In the genomic region with DNA sequence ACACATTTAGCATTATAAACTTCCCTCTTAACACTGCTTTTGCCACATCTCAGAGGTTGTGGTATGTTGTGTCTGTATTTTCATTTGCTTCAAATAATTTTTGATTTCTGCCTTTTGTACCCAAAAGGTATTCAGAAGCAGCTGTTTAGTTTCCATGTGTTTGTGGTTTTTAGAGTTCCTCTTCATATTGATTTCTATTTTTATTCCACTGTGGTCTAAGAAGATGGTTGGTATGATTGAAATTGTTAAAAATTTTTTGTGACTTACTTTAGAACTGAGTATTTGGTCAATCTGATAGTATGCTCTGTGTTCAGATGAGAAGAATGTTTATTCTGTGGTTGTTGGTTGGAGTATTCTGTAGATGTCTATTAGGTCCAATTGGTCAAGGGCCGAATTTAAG, we compare ENCODE assay signal across 24 cellular contexts.
DNase-seq lines count a peak whose midpoint lies in the region; ATAC-seq and TF ChIP-seq lines count a peak whose summit lies in the region.
"Had no signal": no experiment of that assay in that cellular context is flagged by ENCODE, and none has a peak within 500 bp of the region (broad histone marks: within the 10 kb centered on the region; RNA-seq: fewer than 3 reads in every experiment).

No MANE protein-coding gene starts in this region.

- H3K27ac Mint-ChIP-seq in activated CD4-positive, alpha-beta T cell treated with anti-CD3 and anti-CD28 coated beads, Interleukin-2, amount 10 ng/mL, durations not matched to agents 24 days and 14 days, result peak overlapping the region; percentile 37
- H3K27ac Mint-ChIP-seq in activated B cell treated with CpG ODN at 0.5 μM for 24 hours (no peak overlapping the region), osteocyte (ENCODE audit: unreplicated experiment) (no peak overlapping the region)
- no peak overlapping the region for H3K27ac Mint-ChIP-seq in stimulated activated naive B cell treated with anti-CD40 and anti-IgM and Interleukin-4, amounts not matched to agents 10 μg/mL and 1 μg/mL and 100 μg/mL, for 72 hours
- H3K27ac Mint-ChIP-seq: CD4-positive, CD25-positive, alpha-beta regulatory T cell; GM23338 had no signal

- no peak overlapping the region for H3K4me3 Mint-ChIP-seq in activated CD4-positive, alpha-beta T cell treated with anti-CD3 and anti-CD28 coated beads, Interleukin-2, amount 10 ng/mL, durations not matched to agents 24 days and 14 days
- peak overlapping the region; percentile 35 for H3K4me3 Mint-ChIP-seq in activated B cell treated with CpG ODN at 0.5 μM for 24 hours
- no peak overlapping the region for H3K4me3 Mint-ChIP-seq in stimulated activated naive B cell treated with anti-CD40 and anti-IgM and Interleukin-4, amounts not matched to agents 10 μg/mL and 1 μg/mL and 100 μg/mL, for 72 hours
- H3K4me3 Mint-ChIP-seq in osteocyte (ENCODE audit: unreplicated experiment), result no peak overlapping the region
- H3K4me3 Mint-ChIP-seq: CD4-positive, CD25-positive, alpha-beta regulatory T cell; GM23338 had no signal

- peaks cover 2% of the 10 kb centered on the region for H3K27me3 Mint-ChIP-seq in activated CD4-positive, alpha-beta T cell treated with anti-CD3 and anti-CD28 coated beads, Interleukin-2, amount 10 ng/mL, durations not matched to agents 24 days and 14 days
- H3K27me3 Mint-ChIP-seq in activated B cell treated with CpG ODN at 0.5 μM for 24 hours (no peaks in the 10 kb centered on the region), osteocyte (ENCODE audit: unreplicated experiment) (peaks cover 48% of the 10 kb centered on the region)
- no peaks in the 10 kb centered on the region for H3K27me3 Mint-ChIP-seq in stimulated activated naive B cell treated with anti-CD40 and anti-IgM and Interleukin-4, amounts not matched to agents 10 μg/mL and 1 μg/mL and 100 μg/mL, for 72 hours

- peak overlapping the region; percentile 44 for H3K4me2 ChIP-seq in MM.1S (ENCODE audit: low read depth, low read length)
- H3K4me2 ChIP-seq: GM23338, SK-N-SH had no signal

- peaks cover 10% of the 10 kb centered on the region; the same call in 1 of the 2 replicates for H3F3A ChIP-seq in MM.1S (ENCODE audit: insufficient read depth, low read length)

- H3K9ac ChIP-seq in MM.1S (ENCODE audit: low read length), result no peak overlapping the region
- H3K9ac ChIP-seq: SK-N-SH had no signal

- H3K36me3 ChIP-seq in MM.1S (replicated peaks; ENCODE audit: insufficient read depth, low read length), result no peaks in the 10 kb centered on the region
- H3K36me3 ChIP-seq: BE2C had no signal

- ATAC-seq in activated B cell treated with CpG ODN at 0.5 μM for 24 hours (ENCODE audit: low read depth), result no peak
- ATAC-seq in stimulated activated naive B cell treated with anti-CD40 and anti-IgM and Interleukin-4, amounts not matched to agents 10 μg/mL and 1 μg/mL and 100 μg/mL, for 72 hours (replicated peaks), result peak; percentile 33 to 57
- no peak for ATAC-seq in left colon
- ATAC-seq: GM23338, PC-3 had no signal

- POLR2A ChIA-PET in activated B cell treated with CpG ODN at 0.5 μM for 24 hours (lab: Charles Lee), result no interaction called here

- CTCF ChIA-PET in activated B cell treated with CpG ODN at 0.5 μM for 24 hours (lab: Charles Lee), result no interaction called here

- no peaks in the 10 kb centered on the region for H3K9me2 ChIP-seq in MM.1S (replicated peaks; ENCODE audit: insufficient read depth, low read length)
- H3K9me2 ChIP-seq: SK-N-SH had no signal

- no peak for DNase-seq in activated CD4-positive, alpha-beta T cell treated with anti-CD3 and anti-CD28 coated beads, Interleukin-2, amount 10 ng/mL, durations not matched to agents 24 days and 14 days
- DNase-seq in activated CD4-positive, alpha-beta T cell treated with anti-CD3 and anti-CD28 coated beads, Interleukin-2, amount 50 U/mL, for 48 hours, result no peak
- DNase-seq in MM.1S (peak; percentile 54), activated B cell treated with CpG ODN at 0.5 μM for 24 hours (no peak), osteocyte (ENCODE audit: extremely low spot score, unreplicated experiment) (no peak), left colon (no peak)
- DNase-seq in stimulated activated naive B cell treated with anti-CD40 and anti-IgM and Interleukin-4, amounts not matched to agents 10 μg/mL and 1 μg/mL and 100 μg/mL, for 72 hours, result no peak
- no peak for DNase-seq in activated CD4-positive, CD25-positive, alpha-beta regulatory T cell treated with anti-CD3 and anti-CD28 coated beads, Interleukin-2, amount 50 U/mL, for 72 hours
- DNase-seq: BE2C; CD4-positive, CD25-positive, alpha-beta regulatory T cell; DMS153; DND-41; HCEC 1CT; KBM-7; NCI-H1092; NCI-H1417 treated with DMSO at 0.1 percent for 48 hours; NCI-H187 treated with DMSO at 0.1 percent for 48 hours; NCI-H2107; NCI-H524; NCI-H748 treated with DMSO at 0.1 percent for 48 hours; PC-3; SK-N-SH had no signal

- peaks cover 63% of the 10 kb centered on the region for H3K79me2 ChIP-seq in MM.1S (ENCODE audit: low read length)

- peaks cover 28% of the 10 kb centered on the region for H3K4me1 ChIP-seq in MM.1S (ENCODE audit: low read length)
- H3K4me1 ChIP-seq: BE2C had no signal

- peak overlapping the region; percentile 19; the same call in 1 of the 2 replicates for H3K27ac ChIP-seq in MM.1S (ENCODE audit: low read length)
- H3K27ac ChIP-seq: 22Rv1 had no signal

- TF ChIP-seq CTCF in MM.1S (IDR thresholded peaks at IDR 0.05; ENCODE audit: low read length), result no peak
- no peak for TF ChIP-seq CTCF in activated B cell treated with CpG ODN at 0.5 μM for 24 hours (IDR thresholded peaks at IDR 0.05)
- no peak for TF ChIP-seq CTCF in osteocyte (IDR thresholded peaks at IDR 0.05)

- no peak overlapping the region for H2AFZ ChIP-seq in MM.1S (ENCODE audit: low read length)
- H2AFZ ChIP-seq: GM23338 had no signal

- intact Hi-C loops in activated CD4-positive, alpha-beta T cell treated with anti-CD3 and anti-CD28 coated beads, Interleukin-2, amount 10 ng/mL, durations not matched to agents 24 days and 14 days (cut with micrococcal nuclease), result no loop called here
- intact Hi-C loops in activated B cell treated with CpG ODN at 0.5 μM for 24 hours (cut with micrococcal nuclease) (no loop called here), left colon (cut with DNase I, micrococcal nuclease) (no loop called here)

- H3K27me3 ChIP-seq in MM.1S (replicated peaks; ENCODE audit: insufficient read depth, low read length), result no peaks in the 10 kb centered on the region
- H3K27me3 ChIP-seq: BE2C had no signal

- peaks cover 10% of the 10 kb centered on the region for H3K4me1 Mint-ChIP-seq in activated CD4-positive, alpha-beta T cell treated with anti-CD3 and anti-CD28 coated beads, Interleukin-2, amount 10 ng/mL, durations not matched to agents 24 days and 14 days
- peaks cover 40% of the 10 kb centered on the region for H3K4me1 Mint-ChIP-seq in activated B cell treated with CpG ODN at 0.5 μM for 24 hours
- H3K4me1 Mint-ChIP-seq in stimulated activated naive B cell treated with anti-CD40 and anti-IgM and Interleukin-4, amounts not matched to agents 10 μg/mL and 1 μg/mL and 100 μg/mL, for 72 hours, result peaks cover 18 to 57% of the 10 kb centered on the region in 2 donors
- no peaks in the 10 kb centered on the region for H3K4me1 Mint-ChIP-seq in osteocyte (ENCODE audit: unreplicated experiment)
- H3K4me1 Mint-ChIP-seq: CD4-positive, CD25-positive, alpha-beta regulatory T cell; GM23338 had no signal

- peaks cover 23% of the 10 kb centered on the region for H3K36me3 Mint-ChIP-seq in activated CD4-positive, alpha-beta T cell treated with anti-CD3 and anti-CD28 coated beads, Interleukin-2, amount 10 ng/mL, durations not matched to agents 24 days and 14 days (ENCODE audit: low read depth)
- peaks cover 14% of the 10 kb centered on the region for H3K36me3 Mint-ChIP-seq in activated B cell treated with CpG ODN at 0.5 μM for 24 hours (ENCODE audit: low read depth)
- peaks cover 32 to 52% of the 10 kb centered on the region in 2 donors for H3K36me3 Mint-ChIP-seq in stimulated activated naive B cell treated with anti-CD40 and anti-IgM and Interleukin-4, amounts not matched to agents 10 μg/mL and 1 μg/mL and 100 μg/mL, for 72 hours
- no peaks in the 10 kb centered on the region for H3K36me3 Mint-ChIP-seq in osteocyte (ENCODE audit: unreplicated experiment)

- no peaks in the 10 kb centered on the region for H3K9me3 ChIP-seq in MM.1S (replicated peaks; ENCODE audit: insufficient read depth, low read length)
- H3K9me3 ChIP-seq: BE2C had no signal

- no peak overlapping the region for H3K4me3 ChIP-seq in MM.1S (ENCODE audit: low read length)
- H3K4me3 ChIP-seq: GM23338 had no signal

- no peaks in the 10 kb centered on the region for H4K20me1 ChIP-seq in MM.1S (ENCODE audit: insufficient read depth, low read length)

- peaks cover 50% of the 10 kb centered on the region for H3K9me3 Mint-ChIP-seq in activated CD4-positive, alpha-beta T cell treated with anti-CD3 and anti-CD28 coated beads, Interleukin-2, amount 10 ng/mL, durations not matched to agents 24 days and 14 days
- H3K9me3 Mint-ChIP-seq in activated B cell treated with CpG ODN at 0.5 μM for 24 hours (peaks cover 24% of the 10 kb centered on the region), osteocyte (ENCODE audit: unreplicated experiment) (peaks cover 23% of the 10 kb centered on the region)
- peaks cover 15 to 21% of the 10 kb centered on the region in 2 donors for H3K9me3 Mint-ChIP-seq in stimulated activated naive B cell treated with anti-CD40 and anti-IgM and Interleukin-4, amounts not matched to agents 10 μg/mL and 1 μg/mL and 100 μg/mL, for 72 hours

Comparison
In these comparisons a context has a peak if more than half of its experiments do, and no peak if none do; other contexts are left out.
1. ATAC-seq: peak in stimulated activated naive B cell treated with anti-CD40 and anti-IgM and Interleukin-4, amounts not matched to agents 10 μg/mL and 1 μg/mL and 100 μg/mL, for 72 hours (2 of 2); none in activated B cell treated with CpG ODN at 0.5 μM for 24 hours (single experiment) and left colon (single experiment).